8 cellular contexts compared by ENCODE assay signal in the genomic region with DNA sequence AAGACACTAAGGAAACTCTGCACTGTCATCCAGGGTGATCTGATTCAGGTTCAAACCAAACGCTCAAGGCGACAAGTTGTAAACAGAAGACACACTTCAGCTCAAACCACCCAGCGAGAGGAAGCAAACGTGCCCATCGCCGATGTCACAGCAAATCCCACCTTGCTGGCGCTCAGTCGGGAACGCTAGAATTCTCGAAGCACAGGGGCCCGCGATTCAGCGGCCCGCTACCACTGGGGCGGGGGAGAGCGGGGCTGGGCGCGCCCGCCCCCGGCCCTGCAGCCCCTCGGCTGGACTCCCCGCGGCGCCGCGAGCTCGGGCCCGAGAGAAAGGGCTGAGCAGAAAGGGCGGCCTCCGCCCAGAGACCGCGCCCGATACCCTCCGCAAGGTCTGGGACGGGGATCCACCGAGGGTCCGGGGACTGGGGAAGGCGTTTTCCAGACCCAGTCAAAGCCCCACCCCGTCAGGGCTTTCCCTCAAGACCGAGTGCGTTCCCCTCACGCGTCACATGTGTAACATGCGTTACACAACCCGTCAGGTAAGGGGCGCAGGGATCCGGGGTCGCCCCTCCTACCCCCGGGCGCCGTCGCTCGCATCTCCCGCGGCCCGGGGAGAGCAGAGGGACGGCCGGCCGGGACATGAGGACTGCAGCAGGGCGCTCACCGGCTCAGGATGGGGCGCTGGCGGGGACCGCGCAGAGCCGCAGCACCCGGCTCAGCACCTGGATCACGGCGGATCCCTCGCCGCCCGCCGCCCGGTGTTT. TPM values are rescaled to one million over a fixed set of nuclear protein-coding genes. Genes with fewer than 3 reads are reported as not detected.
A peak's percentile ranks its signal among the peaks of the same experiment; 100 is the strongest.
DNase-seq lines count a peak whose midpoint lies in the region; ATAC-seq and TF ChIP-seq lines count a peak whose summit lies in the region.

No MANE protein-coding gene starts in this region.

- peak overlapping the region; percentile 28 for H3K14ac ChIP-seq in trophoblast cell (ENCODE audit: low read length)

- H4K12ac ChIP-seq in trophoblast cell (ENCODE audit: low read depth, low read length): peak overlapping the region; percentile 9

- peaks cover 21% of the 10 kb centered on the region for H3K4me1 Mint-ChIP-seq in glutamatergic neuron (ENCODE audit: low read depth, unreplicated experiment)

- H3K27ac ChIP-seq in trophoblast cell (ENCODE audit: low read depth, low read length) (peak overlapping the region; percentile 43), urinary bladder (ENCODE audit: low read depth) (peak overlapping the region; percentile 60)

- peak overlapping the region; percentile 10 for H2BK120ac ChIP-seq in trophoblast cell (ENCODE audit: insufficient read depth, low read length, poor library complexity)

- no CpG with 5 or more reads among the region's 74 CpGs for WGBS in trophoblast cell (ENCODE audit: extremely low coverage, insufficient coverage, insufficient read length)
- WGBS in urinary bladder: under 1% methylated on average over 74 of the region's 74 CpGs

- H4K8ac ChIP-seq in trophoblast cell (ENCODE audit: low read depth, low read length): peak overlapping the region; percentile 58

- no peaks in the 10 kb centered on the region for H3K27me3 ChIP-seq in trophoblast cell (ENCODE audit: insufficient read depth, low read length)

- peak overlapping the region; percentile 55 for H2AFZ ChIP-seq in trophoblast cell (ENCODE audit: insufficient read depth, low read length, poor library complexity)

- H3K9me3 Mint-ChIP-seq in glutamatergic neuron (ENCODE audit: unreplicated experiment): peaks cover 5% of the 10 kb centered on the region

- peak overlapping the region; percentile 97 for H3K27ac Mint-ChIP-seq in glutamatergic neuron (ENCODE audit: unreplicated experiment)

- H3K9me3 ChIP-seq in trophoblast cell (ENCODE audit: insufficient read depth, low read depth, low read length): no peaks in the 10 kb centered on the region

- H3K27me3 Mint-ChIP-seq in glutamatergic neuron (ENCODE audit: unreplicated experiment): peaks cover 6% of the 10 kb centered on the region

- H4K91ac ChIP-seq in trophoblast cell (ENCODE audit: low read depth, low read length): no peak overlapping the region

- peak overlapping the region; percentile 5 for H2BK5ac ChIP-seq in trophoblast cell (ENCODE audit: low read depth, low read length, poor library complexity)

- H3K79me1 ChIP-seq in trophoblast cell (ENCODE audit: low read length): peaks cover 5% of the 10 kb centered on the region

- no peaks in the 10 kb centered on the region for H3K36me3 ChIP-seq in trophoblast cell (ENCODE audit: control insufficient read depth in 1 of 2, insufficient read depth in 2 of 2, low read length in 2 of 2)
- no peaks in the 10 kb centered on the region for H3K36me3 ChIP-seq in urinary bladder (ENCODE audit: insufficient read depth)

- H3K4me3 Mint-ChIP-seq in glutamatergic neuron (ENCODE audit: unreplicated experiment): peak overlapping the region; percentile 99

- H3K4me3 ChIP-seq in trophoblast cell (ENCODE audit: low read depth, low read length) (peak overlapping the region; percentile 97), urinary bladder (ENCODE audit: low read depth, low read length) (peak overlapping the region; percentile 83)

- H3K4me2 ChIP-seq in trophoblast cell (ENCODE audit: low read length): peak overlapping the region; percentile 83

- H3K79me2 ChIP-seq in trophoblast cell (ENCODE audit: control insufficient read depth, insufficient read depth, low read length, poor library complexity): peaks cover 3% of the 10 kb centered on the region

- peak; percentile 26 to 32 for DNase-seq in activated CD8-positive, alpha-beta memory T cell treated with anti-CD3 and anti-CD28 coated beads for 1 hour (ENCODE audit: extremely low read depth in 1 of 2, low read depth in 1 of 2)
- no peak for DNase-seq in activated CD8-positive, alpha-beta memory T cell treated with anti-CD3 and anti-CD28 coated beads for 24 hours
- DNase-seq in OCI-M1 (lab: John Stamatoyannopoulos, UW) (peak; percentile 73), glutamatergic neuron (peak; percentile 71), trophoblast cell (peak; percentile 30 to 56)
- peak; percentile 44 for DNase-seq in activated gamma-delta T cell treated with anti-CD3 and anti-CD28 coated beads, Interleukin-2, amount 50 U/mL, for 16 hours (ENCODE audit: low read depth)

- ATAC-seq in HG03064 (IDR thresholded peaks at IDR 0.05; ENCODE audit: low read depth, unreplicated experiment): peak; percentile 46

- no peaks in the 10 kb centered on the region for H3K36me3 Mint-ChIP-seq in glutamatergic neuron (ENCODE audit: unreplicated experiment)

- H3K23ac ChIP-seq in trophoblast cell (ENCODE audit: low read length): no peak overlapping the region

- no peaks in the 10 kb centered on the region for H3K4me1 ChIP-seq in trophoblast cell (ENCODE audit: control insufficient read depth in 1 of 2, insufficient read depth in 2 of 2, low read length in 2 of 2)
- H3K4me1 ChIP-seq in urinary bladder (ENCODE audit: insufficient read depth): no peaks in the 10 kb centered on the region

- H2AK5ac ChIP-seq in trophoblast cell (ENCODE audit: low read length): no peak overlapping the region

- H3K18ac ChIP-seq in trophoblast cell (ENCODE audit: low read length): peak overlapping the region; percentile 28

- H3K9ac ChIP-seq in trophoblast cell (ENCODE audit: low read length): peak overlapping the region; percentile 69

- H2BK12ac ChIP-seq in trophoblast cell (ENCODE audit: low read length): no peak overlapping the region

- no peak overlapping the region for H3K4ac ChIP-seq in trophoblast cell (ENCODE audit: low read depth, low read length)

- no peak for TF ChIP-seq CTCF in glutamatergic neuron (IDR thresholded peaks at IDR 0.05; ENCODE audit: partially characterized antibody, unreplicated experiment)

RNA-seq across cellular contexts. Expression of gene AGTPBP1, which starts 0.5 kb away (rescaled TPM):
- total RNA-seq in glutamatergic neuron (ENCODE audit: unreplicated experiment) (117 TPM), urinary bladder (31.3 TPM)
- polyA plus RNA-seq in trophoblast cell (2013): 10.8 and 11.1 TPM in 2 replicates
- polyA plus RNA-seq in urinary bladder: 5.5 TPM
